ENCODE assay signal across 17 cellular contexts in the genomic region with DNA sequence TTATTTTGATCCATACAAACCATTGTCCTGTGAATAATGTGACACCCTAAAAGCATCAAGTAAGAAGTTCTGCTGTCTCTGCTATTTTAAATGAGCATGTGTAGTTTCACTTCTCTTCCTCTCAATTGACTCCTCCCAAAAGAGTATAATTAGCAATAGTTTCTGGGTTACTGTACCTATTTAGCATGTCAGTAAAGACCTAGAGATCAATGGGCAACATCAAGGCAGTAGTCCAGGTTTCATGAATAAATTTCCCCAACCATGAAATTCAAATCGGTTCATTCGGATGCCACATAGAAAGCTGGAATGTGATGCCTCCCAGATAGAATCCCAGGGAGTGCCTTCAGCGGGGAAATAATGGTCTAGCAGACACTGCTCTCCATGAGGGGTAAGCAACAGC.
DNase-seq lines count a peak whose midpoint lies in the region; ATAC-seq and TF ChIP-seq lines count a peak whose summit lies in the region.
"Had no signal": no experiment of that assay in that cellular context is flagged by ENCODE, and none has a peak within 500 bp of the region (broad histone marks: within the 10 kb centered on the region; RNA-seq: fewer than 3 reads in every experiment).

No MANE protein-coding gene starts in this region.

- H3K36me3 ChIP-seq in KMS-11 (ENCODE audit: insufficient read depth), result no peaks in the 10 kb centered on the region
- H3K36me3 ChIP-seq: BE2C, heart left ventricle, neural progenitor cell had no signal

- no peak overlapping the region for H3K4me3 ChIP-seq in KMS-11 (IDR thresholded peaks at IDR 0.05; ENCODE audit: insufficient read depth, low read depth, low read length)
- H3K4me3 ChIP-seq: heart left ventricle, neural progenitor cell had no signal

- peak overlapping the region; percentile 36 for H3K4me2 ChIP-seq in KMS-11
- H3K4me2 ChIP-seq: neural progenitor cell had no signal

- H3K27me3 ChIP-seq in KMS-11 (ENCODE audit: insufficient read depth, low read depth), result no peaks in the 10 kb centered on the region
- H3K27me3 ChIP-seq: BE2C, heart left ventricle, neural progenitor cell had no signal

- TF ChIP-seq CTCF in KMS-11 (conservative IDR thresholded peaks at IDR 0.05; ENCODE audit: low read depth, low read length), result no peak

- H3K79me2 ChIP-seq in KMS-11 (ENCODE audit: insufficient read depth, low read depth), result no peaks in the 10 kb centered on the region

- peaks cover 21% of the 10 kb centered on the region for H3K4me1 ChIP-seq in KMS-11 (ENCODE audit: low read depth, poor library complexity, severe bottlenecking)
- H3K4me1 ChIP-seq: BE2C, neural progenitor cell had no signal

- H4K20me1 ChIP-seq in KMS-11 (ENCODE audit: insufficient read depth), result no peaks in the 10 kb centered on the region

- H2AFZ ChIP-seq in KMS-11 (ENCODE audit: low read depth), result no peak overlapping the region
- H2AFZ ChIP-seq: neural progenitor cell had no signal

- ATAC-seq in GM19351 (IDR thresholded peaks at IDR 0.05; ENCODE audit: unreplicated experiment) (peak; percentile 88), HG02973 (IDR thresholded peaks at IDR 0.05; ENCODE audit: unreplicated experiment) (peak; percentile 57), GM19467 (IDR thresholded peaks at IDR 0.05; ENCODE audit: unreplicated experiment) (no peak)
- ATAC-seq in activated CD4-positive, CD25-positive, alpha-beta regulatory T cell treated with anti-CD3 and anti-CD28 coated beads, Interleukin-2, amount 50 U/mL, for 24 hours, result no peak
- ATAC-seq: heart left ventricle, SK-N-SH treated with all-trans-retinoic acid at 6 μM for 48 hours had no signal

- DNase-seq in COLO829 (ENCODE audit: low spot score) (no peak), NCI-H146 (lab: John Stamatoyannopoulos, UW) (no peak)
- DNase-seq: activated CD4-positive, alpha-beta T cell treated with anti-CD3 and anti-CD28 coated beads, Interleukin-2, amount 50 U/mL, for 1 hour; BE2C; DMS 273 treated with DMSO at 0.1 percent for 48 hours; heart left ventricle; Karpas-422; kidney glomerular epithelial cell; NCI-H1694 treated with DMSO at 0.1 percent for 48 hours; NCI-H510A treated with DMSO at 0.1 percent for 48 hours had no signal

- H3K9ac ChIP-seq in KMS-11, result no peak overlapping the region
- H3K9ac ChIP-seq: neural progenitor cell had no signal

- H3K27ac ChIP-seq in KMS-11, result no peak overlapping the region
- H3K27ac ChIP-seq: heart left ventricle, neural progenitor cell had no signal

Comparison
In these comparisons a context has a peak if more than half of its experiments do, and no peak if none do; other contexts are left out.
1. ATAC-seq: peak in GM19351 (single experiment) and HG02973 (single experiment); none in GM19467 (single experiment) and activated CD4-positive, CD25-positive, alpha-beta regulatory T cell treated with anti-CD3 and anti-CD28 coated beads, Interleukin-2, amount 50 U/mL, for 24 hours (0 of 2).